In genomic region chr1:8847990-8848389, GRCh38 we compare ENCODE assay signal across 11 cellular contexts. TPM values are rescaled to one million over a fixed set of nuclear protein-coding genes. Genes with fewer than 3 reads are reported as not detected.
DNase-seq lines count a peak whose midpoint lies in the region; ATAC-seq and TF ChIP-seq lines count a peak whose summit lies in the region.
"Had no signal": no experiment of that assay in that cellular context is flagged by ENCODE, and none has a peak within 500 bp of the region (broad histone marks: within the 10 kb centered on the region; RNA-seq: fewer than 3 reads in every experiment).

No MANE protein-coding gene starts in this region.

- peak overlapping the region in 1 of 3 donors; percentile 50 for H3K9ac ChIP-seq in skeletal muscle tissue (ENCODE audit: low read depth in 1 of 3, low read length in 3 of 3)

- no peak for ATAC-seq in gastroesophageal sphincter
- no peak for ATAC-seq in GM18868 (IDR thresholded peaks at IDR 0.05; ENCODE audit: unreplicated experiment)

- peak; percentile 23 to 27 for DNase-seq in Kasumi-1 (lab: John Stamatoyannopoulos, UW)
- DNase-seq in NCI-H69 (lab: John Stamatoyannopoulos, UW) = peak; percentile 31
- no peak for DNase-seq in BE2C
- DNase-seq in activated T-cell treated with anti-CD3 and anti-CD28 coated beads, Interleukin-2, amount 50 U/mL, for 24 hours = no peak
- DNase-seq: activated T-cell treated with anti-CD3 and anti-CD28 coated beads for 4 hours; Calu3; naive thymus-derived CD8-positive, alpha-beta T cell; NCI-H1930 had no signal

- TF ChIP-seq EP300 in gastroesophageal sphincter (IDR thresholded peaks at IDR 0.05) = no peak

- H3K27me3 ChIP-seq in gastroesophageal sphincter (no peaks in the 10 kb centered on the region), skeletal muscle tissue (ENCODE audit: control insufficient read depth in 3 of 3, insufficient read depth in 3 of 3, low read length in 3 of 3) (no peaks in the 10 kb centered on the region), BE2C (no peaks in the 10 kb centered on the region)

- no peaks in the 10 kb centered on the region for H3K9me3 Mint-ChIP-seq in activated T-cell treated with anti-CD3 and anti-CD28 coated beads, Interleukin-2, amount 50 U/mL, for 24 hours
- H3K9me3 Mint-ChIP-seq: naive thymus-derived CD8-positive, alpha-beta T cell had no signal

- H3K9me3 ChIP-seq in gastroesophageal sphincter = no peaks in the 10 kb centered on the region
- H3K9me3 ChIP-seq in skeletal muscle tissue (ENCODE audit: control insufficient read depth in 3 of 3, low read length in 3 of 3) = no peaks in the 10 kb centered on the region
- H3K9me3 ChIP-seq in BE2C = no peaks in the 10 kb centered on the region

- no peak overlapping the region for H3K27ac Mint-ChIP-seq in activated T-cell treated with anti-CD3 and anti-CD28 coated beads, Interleukin-2, amount 50 U/mL, for 24 hours

- H3K27ac ChIP-seq in gastroesophageal sphincter (peak overlapping the region in 3 of 4 donors; percentile 54 to 62 (median 60)), skeletal muscle tissue (ENCODE audit: low read depth, low read length) (peak overlapping the region; percentile 67)

- H3K36me3 ChIP-seq in gastroesophageal sphincter (no peaks in the 10 kb centered on the region), skeletal muscle tissue (ENCODE audit: control insufficient read depth in 3 of 3, insufficient read depth in 3 of 3, low read length in 3 of 3) (no peaks in the 10 kb centered on the region), BE2C (no peaks in the 10 kb centered on the region)

- no peak for TF ChIP-seq POLR2A in gastroesophageal sphincter (IDR thresholded peaks at IDR 0.05)

- no peak overlapping the region for H3K4me3 Mint-ChIP-seq in activated T-cell treated with anti-CD3 and anti-CD28 coated beads, Interleukin-2, amount 50 U/mL, for 24 hours
- H3K4me3 Mint-ChIP-seq: naive thymus-derived CD8-positive, alpha-beta T cell had no signal

- H3K4me1 ChIP-seq in gastroesophageal sphincter (peaks cover 0 to 33% (median 3%) of the 10 kb centered on the region in 3 donors), skeletal muscle tissue (ENCODE audit: control insufficient read depth in 3 of 3, insufficient read depth in 3 of 3, low read length in 3 of 3) (peaks cover 24 to 28% (median 26%) of the 10 kb centered on the region in 3 donors), BE2C (no peaks in the 10 kb centered on the region)

- no peak for TF ChIP-seq CTCF in gastroesophageal sphincter (IDR thresholded peaks at IDR 0.05)
- no peak for TF ChIP-seq CTCF in BE2C (IDR thresholded peaks at IDR 0.05; ENCODE audit: low read depth, low read length)

- 25% methylated on average over 2 of the region's 5 CpGs; no CpG with 5 or more reads in 1 of the 2 donors for WGBS in gastroesophageal sphincter (ENCODE audit: low coverage in 1 of 2), 2 donors

- H3K4me3 ChIP-seq in gastroesophageal sphincter = no peak overlapping the region
- no peak overlapping the region for H3K4me3 ChIP-seq in skeletal muscle tissue (ENCODE audit: low read length in 3 of 3)
- no peak overlapping the region for H3K4me3 ChIP-seq in BE2C (ENCODE audit: low read depth, low read length)

- no peaks in the 10 kb centered on the region for H3K27me3 Mint-ChIP-seq in activated T-cell treated with anti-CD3 and anti-CD28 coated beads, Interleukin-2, amount 50 U/mL, for 24 hours

- no peaks in the 10 kb centered on the region for H3K36me3 Mint-ChIP-seq in activated T-cell treated with anti-CD3 and anti-CD28 coated beads, Interleukin-2, amount 50 U/mL, for 24 hours (ENCODE audit: low read depth)

- peaks cover 6% of the 10 kb centered on the region for H3K4me1 Mint-ChIP-seq in activated T-cell treated with anti-CD3 and anti-CD28 coated beads, Interleukin-2, amount 50 U/mL, for 24 hours (ENCODE audit: low read depth)

RNA-seq across cellular contexts. Expression of gene ENO1, which starts 30.5 kb away (rescaled TPM):
- 1,000 to 10,000 TPM in 1 of 4 donors, 100 to 1,000 TPM in 3; 453 to 1,066 (median 553) TPM for total RNA-seq in gastroesophageal sphincter
- 320 TPM for total RNA-seq in skeletal muscle tissue
- polyA plus RNA-seq in BE2C (2012; ENCODE audit: insufficient read depth, insufficient read length, low read depth) = 1,103 TPM

RNA-seq across cellular contexts. Expression of gene RERE, which starts 30.6 kb away (rescaled TPM):
- 100 to 1,000 TPM; 112 to 212 (median 139) TPM for total RNA-seq in gastroesophageal sphincter
- 212 TPM for total RNA-seq in skeletal muscle tissue
- polyA plus RNA-seq in BE2C (2012; ENCODE audit: insufficient read depth, insufficient read length, low read depth) = 44.0 TPM

Comparison
In these comparisons a context has a peak if more than half of its experiments do, and no peak if none do; other contexts are left out.
1. DNase-seq: peak in Kasumi-1 (2 of 2) and NCI-H69 (single experiment); none in BE2C (single experiment) and activated T-cell treated with anti-CD3 and anti-CD28 coated beads, Interleukin-2, amount 50 U/mL, for 24 hours (single experiment).